In genomic region chr1:25430073-25430665, GRCh38 we compare ENCODE assay signal across 8 cellular contexts. TPM values are rescaled to one million over a fixed set of nuclear protein-coding genes. Genes with fewer than 3 reads are reported as not detected.
DNase-seq lines count a peak whose midpoint lies in the region; ATAC-seq and TF ChIP-seq lines count a peak whose summit lies in the region.

No MANE protein-coding gene starts in this region.

- ATAC-seq in GM21825 (IDR thresholded peaks at IDR 0.05; ENCODE audit: unreplicated experiment) (peak; percentile 72), Panc1 (peak; percentile 94), natural killer cell (peak; percentile 78 to 90 (median 78))

- H3K27me3 ChIP-seq in DOHH2 (ENCODE audit: control insufficient read depth, low read length), result no peaks in the 10 kb centered on the region
- H3K27me3 ChIP-seq in Panc1 (ENCODE audit: control insufficient read depth, insufficient read depth, low read length), result no peaks in the 10 kb centered on the region
- no peaks in the 10 kb centered on the region for H3K27me3 ChIP-seq in fibroblast of lung (ENCODE audit: control insufficient read depth, insufficient read depth, low read length)

- H3K79me2 ChIP-seq in DOHH2 (ENCODE audit: control insufficient read depth, low read length) (peaks cover 49% of the 10 kb centered on the region), fibroblast of lung (ENCODE audit: control insufficient read depth, insufficient read depth, low read length) (peaks cover 20% of the 10 kb centered on the region)

- H3K9me3 ChIP-seq in DOHH2 (ENCODE audit: control insufficient read depth, insufficient read depth, low read length) (no peaks in the 10 kb centered on the region), KOPT-K1 (ENCODE audit: insufficient read depth, low read length, poor library complexity, severe bottlenecking) (no peaks in the 10 kb centered on the region), Panc1 (ENCODE audit: control insufficient read depth, insufficient read depth, low read depth, low read length) (no peaks in the 10 kb centered on the region), fibroblast of lung (ENCODE audit: control insufficient read depth, insufficient read depth, low read depth, low read length) (no peaks in the 10 kb centered on the region)

- no peaks in the 10 kb centered on the region for H3K9me2 ChIP-seq in DOHH2 (replicated peaks; ENCODE audit: control insufficient read depth, low read length)

- CTCF ChIA-PET in Panc1 (lab: Charles Lee), result no interaction called here

- H3K9me3 Mint-ChIP-seq in natural killer cell, result no peaks in the 10 kb centered on the region

- H3K9ac ChIP-seq in fibroblast of lung (ENCODE audit: insufficient read depth, low read length), result peak overlapping the region; percentile 84

- H3K36me3 ChIP-seq in DOHH2 (ENCODE audit: control insufficient read depth, low read length) (peaks cover 21% of the 10 kb centered on the region), KOPT-K1 (ENCODE audit: insufficient read depth, low read length) (no peaks in the 10 kb centered on the region), Panc1 (ENCODE audit: control insufficient read depth, insufficient read depth, low read length) (no peaks in the 10 kb centered on the region; the same call in 1 of the 2 replicates), fibroblast of lung (ENCODE audit: control insufficient read depth, insufficient read depth, low read length) (no peaks in the 10 kb centered on the region)

- H3K4me3 ChIP-seq in DOHH2 (ENCODE audit: low read length), result peak overlapping the region; percentile 80
- H3K4me3 ChIP-seq in Panc1 (ENCODE audit: low read depth in 2 of 2, low read length in 2 of 2), result peak overlapping the region; percentile 73 to 98
- peak overlapping the region; percentile 72 to 98 (median 82) for H3K4me3 ChIP-seq in fibroblast of lung (replicated peaks in 1 of 4; ENCODE audit: control extremely low read depth in 1 of 4, insufficient read depth in 1 of 4, low read depth in 3 of 4, low read length in 4 of 4)

- H3K4me1 ChIP-seq in DOHH2 (ENCODE audit: control insufficient read depth, low read length), result peaks cover 43% of the 10 kb centered on the region
- peaks cover 24% of the 10 kb centered on the region for H3K4me1 ChIP-seq in Panc1 (ENCODE audit: control insufficient read depth, insufficient read depth, low read length)
- peaks cover 2% of the 10 kb centered on the region for H3K4me1 ChIP-seq in fibroblast of lung (ENCODE audit: control insufficient read depth, extremely low read depth, insufficient read depth, low read length)

- POLR2A ChIA-PET in Panc1 (lab: Charles Lee), result interaction anchor here (0.6 kb wide), 2 partner anchors 184 to 1330 kb away, joined by 3 to 4 read pairs; no protein-coding TSS in a partner anchor

- H3K4me1 Mint-ChIP-seq in natural killer cell, result peaks cover 36 to 38% of the 10 kb centered on the region in 2 donors

- DNase-seq in Panc1 (ENCODE audit: low read depth, low spot score), result no peak
- DNase-seq in activated T-helper 1 cell treated with Interleukin-2 at 50 U/mL for 16 hours (ENCODE audit: low read depth), result peak; percentile 82
- peak in 1 of 2 donors; percentile 81 for DNase-seq in fibroblast of lung (ENCODE audit: low read depth in 2 of 2)
- DNase-seq in natural killer cell, result peak; percentile 88
- peak; percentile 84 for DNase-seq in stimulated activated naive CD4-positive, alpha-beta T cell treated with Interleukin-2 at 50 U/mL for 16 hours (lab: John Stamatoyannopoulos, UW)

- peak overlapping the region; percentile 92 for H2AFZ ChIP-seq in fibroblast of lung (ENCODE audit: low read length)

- H4K20me1 ChIP-seq in DOHH2 (ENCODE audit: control insufficient read depth, insufficient read depth, low read depth, low read length) (no peaks in the 10 kb centered on the region), fibroblast of lung (ENCODE audit: control insufficient read depth, extremely low read depth, insufficient read depth, low read length) (no peaks in the 10 kb centered on the region)

- H3K4me2 ChIP-seq in DOHH2 (ENCODE audit: low read length) (peak overlapping the region; percentile 64), fibroblast of lung (ENCODE audit: extremely low read depth, insufficient read depth, low read length) (peak overlapping the region; percentile 93)

- H3K4me3 Mint-ChIP-seq in natural killer cell, result peak overlapping the region; percentile 98

- in situ Hi-C loops in Panc1 (cut with HindIII; ENCODE audit: low pct_unique_long_range_greater_than_20kb, low sequenced_read_pairs), result no loop called here

- H3K27ac ChIP-seq in DOHH2 (ENCODE audit: low read depth, low read length) (peak overlapping the region; percentile 70), KOPT-K1 (ENCODE audit: low read depth, low read length, poor library complexity, severe bottlenecking) (peak overlapping the region; percentile 33), Panc1 (ENCODE audit: low read length) (peak overlapping the region; percentile 73), fibroblast of lung (ENCODE audit: insufficient read depth, low read length) (peak overlapping the region; percentile 89)

- TF ChIP-seq CTCF in DOHH2 (IDR thresholded peaks at IDR 0.05; ENCODE audit: low read depth, low read length, poor library complexity, severe bottlenecking) (no peak), Panc1 (IDR thresholded peaks at IDR 0.05) (no peak), fibroblast of lung (conservative IDR thresholded peaks at IDR 0.05 in 1 of 2, IDR thresholded peaks at IDR 0.05 in 1 of 2; ENCODE audit: low read depth in 1 of 2, low read length in 2 of 2) (no peak), natural killer cell (IDR thresholded peaks at IDR 0.05) (no peak)

- intact Hi-C loops in Panc1 (cut with micrococcal nuclease; ENCODE audit: unreplicated experiment) (no loop called here), natural killer cell (cut with micrococcal nuclease) (loop anchor here (5.0 kb wide), 1 partner anchor 93 kb away; the partner anchor contains the start of gene TMEM50A)

- no TSS peak for BruUV-seq in Panc1 (replicated peaks; lab: Mats Ljungman, UMichigan)

- peaks cover 16% of the 10 kb centered on the region for H3F3A ChIP-seq in DOHH2 (ENCODE audit: control insufficient read depth, insufficient read depth)

- H3K27me3 Mint-ChIP-seq in natural killer cell (ENCODE audit: low read depth in 2 of 2), result no peaks in the 10 kb centered on the region

- H3K36me3 Mint-ChIP-seq in natural killer cell, result no peaks in the 10 kb centered on the region

- H3K27ac Mint-ChIP-seq in natural killer cell, result peak overlapping the region; percentile 99 to 100

RNA-seq across cellular contexts. Expression of gene MACO1, which starts 0.5 kb away (rescaled TPM):
- total RNA-seq in Panc1 (2021; ENCODE audit: unreplicated experiment), result 16.5 TPM
- polyA plus RNA-seq in Panc1 (2012; ENCODE audit: insufficient read length), result 13.2 TPM
- total RNA-seq in fibroblast of lung, result 16.9 and 17.5 TPM in 2 replicates
- 12.4 and 14.2 TPM in 2 replicates for polyA plus RNA-seq in fibroblast of lung
- polyA plus RNA-seq in fibroblast of lung (2012), result 11.1 and 12.0 TPM in 2 replicates
- 0.48 and 1.9 TPM in 2 replicates for polyA minus RNA-seq in fibroblast of lung (ENCODE audit: low replicate concordance)
- 10 to 100 TPM; 15.9 to 19.6 (median 16.9) TPM for total RNA-seq in natural killer cell

RNA-seq across cellular contexts. Expression of gene RHCE, which starts 9.5 kb away (rescaled TPM):
- total RNA-seq in Panc1 (2021; ENCODE audit: unreplicated experiment), result not detected
- 2.1 TPM for polyA plus RNA-seq in Panc1 (2012; ENCODE audit: insufficient read length)
- 0.26 and 0.50 TPM in 2 replicates for total RNA-seq in fibroblast of lung
- 0.38 and 1.2 TPM in 2 replicates for polyA plus RNA-seq in fibroblast of lung
- 0.48 and 1.5 TPM in 2 replicates for polyA plus RNA-seq in fibroblast of lung (2012)
- polyA minus RNA-seq in fibroblast of lung (ENCODE audit: low replicate concordance), result not detected in 2 replicates
- total RNA-seq in natural killer cell, result not detected

Comparison
In these comparisons a context has a peak if more than half of its experiments do, and no peak if none do; other contexts are left out.
1. H3K27ac ChIP-seq: peak in every context shown above with its lines; median percentile 89 in fibroblast of lung; 73 in Panc1; 70 in DOHH2; 33 in KOPT-K1.